Comparison of ENCODE assay signal across 16 cellular contexts in genomic region chr9:124778575-124779367, GRCh38. TPM values are rescaled to one million over a fixed set of nuclear protein-coding genes. Genes with fewer than 3 reads are reported as not detected.
A peak's percentile ranks its signal among the peaks of the same experiment; 100 is the strongest.
DNase-seq lines count a peak whose midpoint lies in the region; FAIRE-seq and TF ChIP-seq lines count a peak whose summit lies in the region.
"Had no signal": no experiment of that assay in that cellular context is flagged by ENCODE, and none has a peak within 500 bp of the region (broad histone marks: within the 10 kb centered on the region; RNA-seq: fewer than 3 reads in every experiment).

No MANE protein-coding gene starts in this region.

- no peak overlapping the region for H2BK5ac ChIP-seq in mesenchymal stem cell (ENCODE audit: low read depth, low read length, poor library complexity, severe bottlenecking)

- H2AFZ ChIP-seq in mesenchymal stem cell (ENCODE audit: low read depth, low read length): no peak overlapping the region

- H4K8ac ChIP-seq in mesenchymal stem cell (ENCODE audit: low read length): no peak overlapping the region

- peaks cover 32% of the 10 kb centered on the region for H3K27me3 Mint-ChIP-seq in activated CD4-positive, alpha-beta T cell treated with anti-CD3 and anti-CD28 coated beads, Interleukin-2, amount 10 ng/mL, durations not matched to agents 7 days and 5 days

- no peak overlapping the region for H3K23ac ChIP-seq in mesenchymal stem cell (ENCODE audit: low read length in 2 of 2)

- no peaks in the 10 kb centered on the region for H3K36me3 ChIP-seq in adipocyte (ENCODE audit: control insufficient read depth, insufficient read depth, low read length, severe bottlenecking)
- no peaks in the 10 kb centered on the region for H3K36me3 ChIP-seq in mesenchymal stem cell (ENCODE audit: control insufficient read depth in 1 of 2, insufficient read depth in 2 of 2, low read depth in 1 of 2, low read length in 2 of 2)
- no peaks in the 10 kb centered on the region for H3K36me3 ChIP-seq in A673 (ENCODE audit: insufficient read depth, low read length, poor library complexity, severe bottlenecking)
- H3K36me3 ChIP-seq: brain microvascular endothelial cell, pancreas had no signal

- no peaks in the 10 kb centered on the region for H3K27me3 ChIP-seq in adipocyte (replicated peaks; ENCODE audit: control insufficient read depth, insufficient read depth, low read length)
- no peaks in the 10 kb centered on the region for H3K27me3 ChIP-seq in mesenchymal stem cell (ENCODE audit: control insufficient read depth in 1 of 2, insufficient read depth in 1 of 2, low read length in 2 of 2)
- H3K27me3 ChIP-seq in A673 (replicated peaks; ENCODE audit: insufficient read depth, low read depth, low read length, poor library complexity): no peaks in the 10 kb centered on the region
- H3K27me3 ChIP-seq: brain microvascular endothelial cell, pancreas had no signal

- H3K9me3 Mint-ChIP-seq in activated CD4-positive, alpha-beta T cell treated with anti-CD3 and anti-CD28 coated beads, Interleukin-2, amount 10 ng/mL, durations not matched to agents 7 days and 5 days: no peaks in the 10 kb centered on the region
- H3K9me3 Mint-ChIP-seq: activated T-cell treated with anti-CD3 and anti-CD28 coated beads, Interleukin-2, amount 50 U/mL, for 72 hours had no signal

- no TSS peak for BruUV-seq in A673 (replicated peaks; lab: Mats Ljungman, UMichigan)

- H3K4me3 ChIP-seq in adipocyte (ENCODE audit: low read length) (no peak overlapping the region), mesenchymal stem cell (ENCODE audit: insufficient read depth in 1 of 2, low read depth in 1 of 2, low read length in 2 of 2) (peak overlapping the region in 1 of 2 experiments; percentile 58), A673 (ENCODE audit: low read depth, low read length, poor library complexity, severe bottlenecking) (no peak overlapping the region)
- H3K4me3 ChIP-seq: pancreas had no signal

- no peak overlapping the region for H3K4me3 Mint-ChIP-seq in activated CD4-positive, alpha-beta T cell treated with anti-CD3 and anti-CD28 coated beads, Interleukin-2, amount 10 ng/mL, durations not matched to agents 7 days and 5 days
- H3K4me3 Mint-ChIP-seq: activated T-cell treated with anti-CD3 and anti-CD28 coated beads, Interleukin-2, amount 50 U/mL, for 72 hours had no signal

- peak overlapping the region; percentile 34 to 42 for H3K18ac ChIP-seq in mesenchymal stem cell (ENCODE audit: low read depth in 1 of 2, low read length in 2 of 2)

- H3K79me1 ChIP-seq in mesenchymal stem cell (replicated peaks; ENCODE audit: low read length, poor library complexity, severe bottlenecking): peaks cover 17% of the 10 kb centered on the region

- H2BK15ac ChIP-seq in mesenchymal stem cell (ENCODE audit: low read depth, poor library complexity, severe bottlenecking): no peak overlapping the region

- H3K9ac ChIP-seq in adipocyte (ENCODE audit: low read length): peak overlapping the region; percentile 39
- H3K9ac ChIP-seq in mesenchymal stem cell (ENCODE audit: low read length): peak overlapping the region; percentile 67

- no peak for TF ChIP-seq CTCF in A673 (conservative IDR thresholded peaks at IDR 0.05; ENCODE audit: low read depth, low read length)

- 83% methylated on average over 10 of the region's 11 CpGs for WGBS in mesenchymal stem cell

- peak overlapping the region; percentile 30 for H3K4me2 ChIP-seq in mesenchymal stem cell (ENCODE audit: low read length, poor library complexity, severe bottlenecking)

- peak overlapping the region; percentile 8 to 60 for H2BK12ac ChIP-seq in mesenchymal stem cell (ENCODE audit: low read length in 2 of 2)

- FAIRE-seq in HTR-8/SVneo (lab: Jason Lieb, UNC): no peak
- FAIRE-seq: A204.1, islet of Langerhans, pancreas had no signal

- H4K91ac ChIP-seq in mesenchymal stem cell (ENCODE audit: low read length): no peak overlapping the region

- H3K9me3 ChIP-seq in adipocyte (ENCODE audit: control insufficient read depth, low read length) (no peaks in the 10 kb centered on the region), mesenchymal stem cell (ENCODE audit: control insufficient read depth, low read length) (no peaks in the 10 kb centered on the region), A673 (ENCODE audit: low read depth, low read length, poor library complexity, severe bottlenecking) (no peaks in the 10 kb centered on the region)
- H3K9me3 ChIP-seq: pancreas had no signal

- H3K27ac Mint-ChIP-seq in activated CD4-positive, alpha-beta T cell treated with anti-CD3 and anti-CD28 coated beads, Interleukin-2, amount 10 ng/mL, durations not matched to agents 7 days and 5 days: peak overlapping the region; percentile 11
- H3K27ac Mint-ChIP-seq: activated T-cell treated with anti-CD3 and anti-CD28 coated beads, Interleukin-2, amount 50 U/mL, for 72 hours had no signal

- H2AK5ac ChIP-seq in mesenchymal stem cell (ENCODE audit: low read length, severe bottlenecking): peak overlapping the region; percentile 88

- CTCF ChIA-PET in activated CD4-positive, alpha-beta T cell treated with anti-CD3 and anti-CD28 coated beads, Interleukin-2, amount 10 ng/mL, durations not matched to agents 7 days and 5 days (lab: Charles Lee): interaction anchor here (1.2 kb wide), 2 partner anchors 8 to 75 kb away, joined by 4 to 10 read pairs; partner anchors contain the start of genes NR6A1 and WDR38
- CTCF ChIA-PET in A673 (lab: Charles Lee): interaction anchor here (0.8 to 1.1 kb wide), 2 partner anchors 71 to 73 kb away, joined by 3 to 9 read pairs; no protein-coding TSS in a partner anchor

- no peaks in the 10 kb centered on the region for H3K36me3 Mint-ChIP-seq in activated CD4-positive, alpha-beta T cell treated with anti-CD3 and anti-CD28 coated beads, Interleukin-2, amount 10 ng/mL, durations not matched to agents 7 days and 5 days (ENCODE audit: low read depth)

- intact Hi-C loops in A673 (cut with micrococcal nuclease; ENCODE audit: unreplicated experiment): loop anchor here (5.0 kb wide), 1 partner anchor 59 kb away; no protein-coding TSS in a partner anchor

- H3K4ac ChIP-seq in mesenchymal stem cell (ENCODE audit: low read depth in 1 of 2, low read length in 2 of 2): peak overlapping the region; percentile 6 to 39

- H3K27ac ChIP-seq in mesenchymal stem cell (ENCODE audit: low read length, poor library complexity, severe bottlenecking): peak overlapping the region; percentile 95
- H3K27ac ChIP-seq in temporal lobe (ENCODE audit: low read depth, low read length): peak overlapping the region; percentile 27
- H3K27ac ChIP-seq in A673 (ENCODE audit: low read depth, low read length, poor library complexity, severe bottlenecking): no peak overlapping the region
- H3K27ac ChIP-seq: pancreas had no signal

- no peak for DNase-seq in activated CD4-positive, alpha-beta T cell treated with anti-CD3 and anti-CD28 coated beads, Interleukin-2, amount 10 ng/mL, durations not matched to agents 7 days and 5 days
- DNase-seq in activated CD4-positive, alpha-beta T cell treated with anti-CD3 and anti-CD28 coated beads for 48 hours: no peak
- DNase-seq in adipocyte (ENCODE audit: low read depth): no peak
- no peak for DNase-seq in mesenchymal stem cell
- no peak for DNase-seq in A673 (ENCODE audit: low spot score)
- DNase-seq in T1000 (lab: John Stamatoyannopoulos, UW): no peak
- DNase-seq in HTR-8/SVneo (ENCODE audit: insufficient read length, low spot score): no peak
- DNase-seq: activated T-cell treated with anti-CD3 and anti-CD28 coated beads, Interleukin-2, amount 50 U/mL, for 72 hours; DND-41; stimulated activated CD4-positive, alpha-beta T cell treated with anti-CD3 and anti-CD28 coated beads, Interleukin-2, amount 100 ng/mL, for 48 hours; stimulated activated naive CD8-positive, alpha-beta T cell treated with anti-CD3 and anti-CD28 coated beads, Interleukin-15, Interleukin-2, amounts not matched to agents 100 U/mL and 50 U/mL, for 24 hours had no signal

- POLR2A ChIA-PET in activated CD4-positive, alpha-beta T cell treated with anti-CD3 and anti-CD28 coated beads, Interleukin-2, amount 10 ng/mL, durations not matched to agents 7 days and 5 days (lab: Charles Lee): no interaction called here
- POLR2A ChIA-PET in A673 (lab: Charles Lee; ENCODE audit: low non-redundant PET): no interaction called here

- peaks cover 23% of the 10 kb centered on the region for H3K4me1 ChIP-seq in adipocyte (ENCODE audit: control insufficient read depth, insufficient read depth, low read length)
- peaks cover 40% of the 10 kb centered on the region for H3K4me1 ChIP-seq in mesenchymal stem cell (ENCODE audit: control insufficient read depth, insufficient read depth, low read depth, low read length)
- H3K4me1 ChIP-seq in A673 (ENCODE audit: insufficient read depth, low read length, poor library complexity, severe bottlenecking): peaks cover 17% of the 10 kb centered on the region

- H3K4me1 Mint-ChIP-seq in activated CD4-positive, alpha-beta T cell treated with anti-CD3 and anti-CD28 coated beads, Interleukin-2, amount 10 ng/mL, durations not matched to agents 7 days and 5 days: peaks cover 14% of the 10 kb centered on the region

- H3K14ac ChIP-seq in mesenchymal stem cell (ENCODE audit: low read length in 2 of 2): no peak overlapping the region

- H2BK120ac ChIP-seq in mesenchymal stem cell (ENCODE audit: low read depth, low read length): peak overlapping the region; percentile 6

RNA-seq across cellular contexts. Expression of gene OLFML2A, which starts 1.8 kb away (rescaled TPM):
- not detected for total RNA-seq in activated CD4-positive, alpha-beta T cell treated with anti-CD3 and anti-CD28 coated beads, Interleukin-2, amount 10 ng/mL, durations not matched to agents 7 days and 5 days
- polyA plus RNA-seq in mesenchymal stem cell (2013, experiment 1 of 2): 14.3 TPM
- polyA plus RNA-seq in mesenchymal stem cell (2013, experiment 2 of 2): 14.4 TPM
- total RNA-seq in temporal lobe (3.2 TPM), A673 (2021) (1.4 and 2.9 TPM in 2 replicates)
- total RNA-seq: activated T-cell treated with anti-CD3 and anti-CD28 coated beads, Interleukin-2, amount 50 U/mL, for 72 hours had no signal

RNA-seq across cellular contexts. Expression of gene NR6A1, which starts 7.7 kb away (rescaled TPM):
- under 1 TPM; 0.10 to 0.19 TPM for total RNA-seq in activated CD4-positive, alpha-beta T cell treated with anti-CD3 and anti-CD28 coated beads, Interleukin-2, amount 10 ng/mL, durations not matched to agents 7 days and 5 days
- 0.66 TPM for polyA plus RNA-seq in mesenchymal stem cell (2013, experiment 1 of 2)
- polyA plus RNA-seq in mesenchymal stem cell (2013, experiment 2 of 2): 0.74 TPM
- total RNA-seq in temporal lobe: 1.2 TPM
- 5.3 and 6.8 TPM in 2 replicates for total RNA-seq in A673 (2021)
